ENCODE assay signal across 8 cellular contexts in genomic region chr9:100098887-100099721, GRCh38. TPM values are rescaled to one million over a fixed set of nuclear protein-coding genes. Genes with fewer than 3 reads are reported as not detected.
DNase-seq lines count a peak whose midpoint lies in the region; ATAC-seq and TF ChIP-seq lines count a peak whose summit lies in the region.

Gene ERP44, minus strand, starts transcription at chr9:100099000. Its CDS starts 160 bp downstream, at chr9:100098840.
Gene INVS, plus strand, starts transcription at chr9:100099243. Its CDS starts 5,279 bp downstream, at chr9:100104522.

- no peaks in the 10 kb centered on the region for H3K27me3 Mint-ChIP-seq in activated CD4-positive, alpha-beta memory T cell treated with anti-CD3 and anti-CD28 coated beads for 36 hours

- intact Hi-C loops in activated CD4-positive, alpha-beta memory T cell treated with anti-CD3 and anti-CD28 coated beads for 36 hours (cut with micrococcal nuclease): loop anchor here (1.0 to 5.0 kb wide), 8 partner anchors 16 to 1298 kb away; partner anchors contain the start of genes MRPL50, SEC61B, STX17 and TEX10
- intact Hi-C loops in dorsolateral prefrontal cortex (cut with DNase I): loop anchor here (1.0 to 5.0 kb wide), 2 partner anchors 277 to 878 kb away; partner anchors contain the start of genes ALG2 (in 1 of the 2) and NR4A3 (in 1 of the 2)

- ATAC-seq in GM19438 (IDR thresholded peaks at IDR 0.05; ENCODE audit: low read depth, unreplicated experiment) (peak; percentile 97), HG03575 (IDR thresholded peaks at IDR 0.05; ENCODE audit: extremely low read depth, insufficient number of reproducible peaks, low FRiP score, unreplicated experiment) (peak; percentile 90)

- TF ChIP-seq RAD21 in liver (IDR thresholded peaks at IDR 0.05): peak in 1 of 2 donors; percentile 20

- CTCF ChIA-PET in activated CD4-positive, alpha-beta memory T cell treated with anti-CD3 and anti-CD28 coated beads for 36 hours (lab: Charles Lee): interaction anchor here (1.3 kb wide), 1 partner anchor 9 kb away, joined by 4 read pairs; no protein-coding TSS in a partner anchor

- peaks cover 32% of the 10 kb centered on the region for H3K4me1 Mint-ChIP-seq in activated CD4-positive, alpha-beta memory T cell treated with anti-CD3 and anti-CD28 coated beads for 36 hours (ENCODE audit: low read depth)

- peaks cover 5 to 33% (median 20%) of the 10 kb centered on the region in 4 donors for H3K4me1 ChIP-seq in liver (ENCODE audit: control insufficient read depth in 4 of 4, insufficient read depth in 4 of 4, low read length in 3 of 4)

- H3K9me3 Mint-ChIP-seq in activated CD4-positive, alpha-beta memory T cell treated with anti-CD3 and anti-CD28 coated beads for 36 hours: no peaks in the 10 kb centered on the region

- POLR2A ChIA-PET in activated CD4-positive, alpha-beta memory T cell treated with anti-CD3 and anti-CD28 coated beads for 36 hours (lab: Charles Lee): interaction anchor here (1.0 kb wide), 1 partner anchor 111 kb away, joined by 3 read pairs; no protein-coding TSS in a partner anchor

- H3K36me3 Mint-ChIP-seq in activated CD4-positive, alpha-beta memory T cell treated with anti-CD3 and anti-CD28 coated beads for 36 hours: peaks cover 3% of the 10 kb centered on the region

- peak in 17 of 56 donors; percentile 3 to 39 (median 19) for TF ChIP-seq CTCF in dorsolateral prefrontal cortex (IDR thresholded peaks at IDR 0.05 in 54 of 56, conservative IDR thresholded peaks at IDR 0.05 in 2 of 56; ENCODE audit: low read depth in 1 of 56, partially characterized antibody in 56 of 56)
- no peak for TF ChIP-seq CTCF in liver (IDR thresholded peaks at IDR 0.05; ENCODE audit: low read depth, low read length, missing input control)

- H3K27me3 ChIP-seq in dorsolateral prefrontal cortex (no peaks in the 10 kb centered on the region), liver (ENCODE audit: control insufficient read depth in 4 of 4, insufficient read depth in 4 of 4, low read length in 3 of 4) (no peaks in the 10 kb centered on the region)

- peak within 1 kb of the TSS; percentile 98 for H3K4me3 Mint-ChIP-seq in activated CD4-positive, alpha-beta memory T cell treated with anti-CD3 and anti-CD28 coated beads for 36 hours

- peaks cover 0 to 3% (median 2%) of the 10 kb centered on the region in 4 donors for H3K36me3 ChIP-seq in liver (ENCODE audit: control insufficient read depth in 4 of 4, insufficient read depth in 3 of 4, low read depth in 1 of 4, low read length in 3 of 4)

- H3K4me3 ChIP-seq in dorsolateral prefrontal cortex (peak within 1 kb of the TSS; percentile 65 to 100 (median 95)), liver (ENCODE audit: low read depth in 1 of 3, low read length in 3 of 3) (peak within 1 kb of the TSS; percentile 88 to 96 (median 92))

- peak within 1 kb of the TSS; percentile 84 to 85 for H3K9ac ChIP-seq in liver (ENCODE audit: low read depth in 1 of 2, low read length in 2 of 2)

- H3K9me3 ChIP-seq in liver (ENCODE audit: control insufficient read depth in 4 of 4, low read length in 3 of 4): no peaks in the 10 kb centered on the region

- H3K27ac Mint-ChIP-seq in activated CD4-positive, alpha-beta memory T cell treated with anti-CD3 and anti-CD28 coated beads for 36 hours: peak within 1 kb of the TSS; percentile 83

- H3K27ac ChIP-seq in dorsolateral prefrontal cortex (peak within 1 kb of the TSS; percentile 48 to 98 (median 90)), liver (ENCODE audit: low read depth in 1 of 2, low read length in 2 of 2) (peak within 1 kb of the TSS; percentile 74 to 78)

- DNase-seq in CD1c-positive myeloid dendritic cell (ENCODE audit: extremely low spot score) (peak; percentile 99), NCI-H82 treated with DMSO at 0.1 percent for 48 hours (lab: John Stamatoyannopoulos, UW; ENCODE audit: unreplicated experiment) (peak; percentile 99), dorsolateral prefrontal cortex (peak; percentile 99 to 100 (median 100))
- peak; percentile 98 for DNase-seq in activated CD4-positive, alpha-beta memory T cell treated with anti-CD3 and anti-CD28 coated beads for 36 hours
- peak; percentile 98 for DNase-seq in stimulated activated CD4-positive, alpha-beta T cell treated with anti-CD3 and anti-CD28 coated beads, Interleukin-4, amount 100 ng/mL, for 24 hours

- under 1% methylated on average over 54 of the region's 54 CpGs for WGBS in liver

TF ChIP-seq in liver, 16 proteins besides CTCF, POLR2A, EP300 and RAD21:
- no peak for TF ChIP-seq ATF3 (IDR thresholded peaks at IDR 0.05)
- TF ChIP-seq HNF4A (conservative IDR thresholded peaks at IDR 0.05): peak; percentile 70 to 78
- peak; percentile 39 to 54 for TF ChIP-seq RXRA (IDR thresholded peaks at IDR 0.05)
- TF ChIP-seq MAX (IDR thresholded peaks at IDR 0.05): no peak
- TF ChIP-seq EGR1 (IDR thresholded peaks at IDR 0.05; ENCODE audit: low read depth in 2 of 2): peak in 1 of 2 donors; percentile 71
- peak; percentile 78 to 92 for TF ChIP-seq GABPA (IDR thresholded peaks at IDR 0.05 in 1 of 2, conservative IDR thresholded peaks at IDR 0.05 in 1 of 2)
- no peak for TF ChIP-seq FOXA1 (IDR thresholded peaks at IDR 0.05)
- no peak for TF ChIP-seq REST (IDR thresholded peaks at IDR 0.05)
- no peak for TF ChIP-seq TAF1 (conservative IDR thresholded peaks at IDR 0.05)
- peak in 1 of 2 donors; percentile 37 for TF ChIP-seq JUND (IDR thresholded peaks at IDR 0.05)
- TF ChIP-seq FOXA2 (IDR thresholded peaks at IDR 0.05): no peak
- peak; percentile 75 for TF ChIP-seq ZBTB33 (IDR thresholded peaks at IDR 0.05)
- TF ChIP-seq NR2F2 (IDR thresholded peaks at IDR 0.05): peak; percentile 24
- TF ChIP-seq HNF4G (IDR thresholded peaks at IDR 0.05): no peak
- TF ChIP-seq SP1 (IDR thresholded peaks at IDR 0.05): peak; percentile 77
- peak; percentile 66 for TF ChIP-seq YY1 (IDR thresholded peaks at IDR 0.05)
TF ChIP-seq in liver: peak in this region for 9.

RNA-seq across cellular contexts. Expression of gene ERP44, which starts in this region (rescaled TPM):
- total RNA-seq in activated CD4-positive, alpha-beta memory T cell treated with anti-CD3 and anti-CD28 coated beads for 36 hours: 10 to 100 TPM; 14.5 to 14.8 TPM
- total RNA-seq in dorsolateral prefrontal cortex: 10 to 100 TPM; 11.9 to 21.4 (median 16.7) TPM
- 10 to 100 TPM; 13.0 to 17.2 TPM for total RNA-seq in liver
- polyA plus RNA-seq in liver: 10 to 100 TPM; 21.3 to 26.8 TPM

RNA-seq across cellular contexts. Expression of gene INVS, which starts in this region (rescaled TPM):
- total RNA-seq in activated CD4-positive, alpha-beta memory T cell treated with anti-CD3 and anti-CD28 coated beads for 36 hours: 10 to 100 TPM; 10.5 to 12.1 TPM
- 10 to 100 TPM; 13.3 to 35.5 (median 22.7) TPM for total RNA-seq in dorsolateral prefrontal cortex
- total RNA-seq in liver: 10 to 100 TPM; 13.4 to 28.1 TPM
- 1 to 10 TPM; 5.7 to 6.7 TPM for polyA plus RNA-seq in liver

Comparison
In these comparisons a context has a peak if more than half of its experiments do, and no peak if none do; other contexts are left out.
1. Peak in every context shown above with its lines: DNase-seq, ATAC-seq, H3K4me3 ChIP-seq and H3K27ac ChIP-seq.